ENCODE assay signal across 13 cellular contexts in genomic region chr14:102200690-102201368, GRCh38.
DNase-seq lines count a peak whose midpoint lies in the region; ATAC-seq, FAIRE-seq and TF ChIP-seq lines count a peak whose summit lies in the region.
"Had no signal": no experiment of that assay in that cellular context is flagged by ENCODE, and none has a peak within 500 bp of the region (broad histone marks: within the 10 kb centered on the region; RNA-seq: fewer than 3 reads in every experiment).

No MANE protein-coding gene starts in this region.

- peak overlapping the region; percentile 81 to 82 for H3K27ac Mint-ChIP-seq in T-cell

- no peak overlapping the region for H2AK5ac ChIP-seq in H1 (ENCODE audit: low read depth, low read length)

- H3K27me3 Mint-ChIP-seq in T-cell: no peaks in the 10 kb centered on the region

- peaks cover 0 to 20% of the 10 kb centered on the region in 2 experiments; a peak in 1 of 4 replicates for H3K79me2 ChIP-seq in H1 (ENCODE audit: control insufficient read depth in 1 of 2, insufficient read depth in 2 of 2, low read length in 2 of 2)

- no peak overlapping the region for H3K9ac ChIP-seq in H1 (replicated peaks in 1 of 4; ENCODE audit: extremely low read depth in 1 of 4, low read depth in 3 of 4, low read length in 3 of 4)

- H3K4me1 Mint-ChIP-seq in T-cell: peaks cover 61 to 68% (median 63%) of the 10 kb centered on the region in 3 donors

- no peak overlapping the region for H3K4ac ChIP-seq in H1 (replicated peaks; ENCODE audit: insufficient read length, low read depth, low read length)

- TF ChIP-seq POLR2A in heart left ventricle (IDR thresholded peaks at IDR 0.05): no peak
- no peak for TF ChIP-seq POLR2A in H1 (IDR thresholded peaks at IDR 0.05; ENCODE audit: control extremely low read depth in 1 of 2, low read depth in 2 of 2, low read length in 2 of 2)

- 70 to 77% (median 73%) methylated on average over 9 of the region's 9 CpGs for WGBS in heart left ventricle, 4 donors
- 90% methylated on average over 9 of the region's 9 CpGs; no CpG with 5 or more reads in 1 of the 2 experiments for whole genome bisulfite sequencing in H1 (ENCODE audit: extremely low coverage in 1 of 2, insufficient coverage in 1 of 2, insufficient read length in 1 of 2, insufficient replicate concordance in 2 of 2, low coverage in 1 of 2, low lambda C conversion rate in 2 of 2, missing lambda C conversion rate in 1 of 2), 2 experiments
- 44% methylated on average over 9 of the region's 9 CpGs for WGBS in thymus

- H3K23me2 ChIP-seq in H1 (ENCODE audit: low read depth, low read length): no peaks in the 10 kb centered on the region

- TF ChIP-seq CTCF in heart left ventricle (IDR thresholded peaks at IDR 0.05): no peak
- no peak for TF ChIP-seq CTCF in right atrium auricular region (IDR thresholded peaks at IDR 0.05)
- no peak for TF ChIP-seq CTCF in H1 (IDR thresholded peaks at IDR 0.05; ENCODE audit: control extremely low read depth in 1 of 3, insufficient read depth in 1 of 3, low read depth in 1 of 3, low read length in 3 of 3)

- peaks cover 18% of the 10 kb centered on the region for H3K79me1 ChIP-seq in H1 (ENCODE audit: low read depth, low read length)

- peak overlapping the region; percentile 14 for H4K91ac ChIP-seq in H1 (replicated peaks; ENCODE audit: insufficient read length, low read length)

- peaks cover 48% of the 10 kb centered on the region for H3K36me3 Mint-ChIP-seq in T-cell

- H3K4me2 ChIP-seq in H1 (ENCODE audit: insufficient read depth in 1 of 2, low read depth in 2 of 2, low read length in 2 of 2): no peak overlapping the region

- no peak overlapping the region for H3K4me3 ChIP-seq in heart left ventricle
- H3K4me3 ChIP-seq in right atrium auricular region: no peak overlapping the region
- no peak overlapping the region for H3K4me3 ChIP-seq in H1 (ENCODE audit: extremely low read depth in 1 of 4, insufficient read depth in 2 of 4, low read depth in 3 of 4, low read length in 4 of 4)
- no peak overlapping the region for H3K4me3 ChIP-seq in thymus (ENCODE audit: low read length)
- H3K4me3 ChIP-seq: esophagus squamous epithelium had no signal

- ATAC-seq in heart left ventricle (peak in 3 of 4 donors; percentile 25 to 42 (median 38)), T-cell (replicated peaks in 1 of 4) (peak; percentile 64 to 80 (median 75)), GM18861 (IDR thresholded peaks at IDR 0.05; ENCODE audit: unreplicated experiment) (no peak), GM21360 (IDR thresholded peaks at IDR 0.05; ENCODE audit: unreplicated experiment) (no peak)
- ATAC-seq: HCT116 had no signal

- DNase-seq in heart left ventricle (no peak), right atrium auricular region (ENCODE audit: low spot score) (no peak), T-cell (peak in 10 of 34 experiments; percentile 2 to 21 (median 9)), H1 (ENCODE audit: low read depth in 1 of 2, low spot score in 2 of 2) (no peak), HTR-8/SVneo (ENCODE audit: insufficient read length, low spot score) (no peak)
- DNase-seq: activated CD4-positive, alpha-beta T cell treated with anti-CD3 and anti-CD28 coated beads for 4 hours; esophagus squamous epithelium; KBM-7 had no signal

- H3K56ac ChIP-seq in H1 (replicated peaks; ENCODE audit: insufficient read length, low read depth, low read length): no peak overlapping the region

- no peak overlapping the region for H2BK5ac ChIP-seq in H1 (ENCODE audit: low read depth, low read length)

- H3K18ac ChIP-seq in H1 (ENCODE audit: extremely low read depth, low read length): no peak overlapping the region

- no peak for TF ChIP-seq RAD21 in H1 (IDR thresholded peaks at IDR 0.05 in 1 of 2, conservative IDR thresholded peaks at IDR 0.05 in 1 of 2; ENCODE audit: low read depth in 2 of 2, low read length in 2 of 2)

- no peak overlapping the region for H2BK12ac ChIP-seq in H1 (ENCODE audit: low read depth, low read length)

- H2BK15ac ChIP-seq in H1 (ENCODE audit: low read length): no peak overlapping the region

- H4K5ac ChIP-seq in H1 (ENCODE audit: insufficient read length, low read depth, low read length): no peak overlapping the region

- H2BK120ac ChIP-seq in H1 (replicated peaks; ENCODE audit: low read depth, low read length): no peak overlapping the region

- no peak overlapping the region for H2BK20ac ChIP-seq in H1 (ENCODE audit: low read length)

- H4K20me1 ChIP-seq in H1 (replicated peaks in 1 of 2; ENCODE audit: control insufficient read depth in 1 of 2, insufficient read depth in 2 of 2, low read length in 2 of 2): peaks cover 2 to 20% of the 10 kb centered on the region in 2 experiments

- no peak for TF ChIP-seq EP300 in H1 (IDR thresholded peaks at IDR 0.05; ENCODE audit: borderline replicate concordance in 1 of 2, low read depth in 2 of 2, low read length in 2 of 2)

- no peak overlapping the region for H3K23ac ChIP-seq in H1 (ENCODE audit: insufficient read length)

- H3K14ac ChIP-seq in H1 (ENCODE audit: insufficient read length): no peak overlapping the region

- H3K4me1 ChIP-seq in heart left ventricle (peaks cover 0 to 14% (median 3%) of the 10 kb centered on the region in 12 donors), right atrium auricular region (peaks cover 0 to 7% of the 10 kb centered on the region in 2 donors), H1 (replicated peaks in 1 of 4; ENCODE audit: control insufficient read depth in 3 of 4, insufficient read depth in 4 of 4, low read length in 3 of 4) (no peaks in the 10 kb centered on the region), thymus (ENCODE audit: control insufficient read depth, insufficient read depth, low read length) (peaks cover 6% of the 10 kb centered on the region)

- no peaks in the 10 kb centered on the region for H3K27me3 ChIP-seq in heart left ventricle
- no peaks in the 10 kb centered on the region for H3K27me3 ChIP-seq in right atrium auricular region
- no peaks in the 10 kb centered on the region for H3K27me3 ChIP-seq in H1 (replicated peaks in 1 of 4; ENCODE audit: control insufficient read depth in 3 of 4, extremely low read depth in 1 of 4, insufficient read depth in 3 of 4, low read length in 3 of 4)
- H3K27me3 ChIP-seq in thymus (ENCODE audit: control insufficient read depth, insufficient read depth): no peaks in the 10 kb centered on the region
- H3K27me3 ChIP-seq: esophagus squamous epithelium had no signal

- peak overlapping the region; percentile 5 to 45 (median 43) for H3K4me3 Mint-ChIP-seq in T-cell

- FAIRE-seq in H1 (lab: Jason Lieb, UNC): no peak
- FAIRE-seq in HTR-8/SVneo (lab: Jason Lieb, UNC): no peak

- no peak overlapping the region for H2AFZ ChIP-seq in H1 (ENCODE audit: low read length)

- POLR2A ChIA-PET in T-cell (lab: Charles Lee) (interaction anchor here in 1 of 2 donors (0.6 kb wide), 1 partner anchor 425 kb away, joined by 4 read pairs; no protein-coding TSS in a partner anchor), H1 (lab: Charles Lee; ENCODE audit: partially characterized antibody) (interaction anchor here (0.6 to 1.4 kb wide), 2 partner anchors 13 to 674 kb away, joined by 3 to 4 read pairs; no protein-coding TSS in a partner anchor)

- CTCF ChIA-PET in T-cell (lab: Charles Lee): interaction anchor here (0.6 to 0.9 kb wide), 2 partner anchors 430 to 986 kb away, joined by 3 read pairs; no protein-coding TSS in a partner anchor
- CTCF ChIA-PET in H1 (lab: Charles Lee; ENCODE audit: partially characterized antibody): interaction anchor here (1.2 to 1.5 kb wide), 3 partner anchors 104 to 151 kb away, joined by 3 to 6 read pairs (median 6); no protein-coding TSS in a partner anchor

- no peaks in the 10 kb centered on the region for H3K9me3 Mint-ChIP-seq in T-cell

- intact Hi-C loops in heart left ventricle (cut with DNase I): no loop called here

- H3K9me3 ChIP-seq in heart left ventricle: no peaks in the 10 kb centered on the region
- no peaks in the 10 kb centered on the region for H3K9me3 ChIP-seq in right atrium auricular region
- no peaks in the 10 kb centered on the region for H3K9me3 ChIP-seq in H1 (ENCODE audit: insufficient read depth in 2 of 2, low read depth in 1 of 2, low read length in 1 of 2)
- no peaks in the 10 kb centered on the region for H3K9me3 ChIP-seq in thymus (ENCODE audit: control insufficient read depth)
- H3K9me3 ChIP-seq: esophagus squamous epithelium had no signal

- peak overlapping the region; percentile 15; the same call in 1 of the 2 replicates for H4K8ac ChIP-seq in H1 (ENCODE audit: extremely low read depth, insufficient read depth, low read length)

- H3K27ac ChIP-seq in heart left ventricle (no peak overlapping the region), right atrium auricular region (no peak overlapping the region), H1 (ENCODE audit: low read depth, low read length) (no peak overlapping the region), thymus (ENCODE audit: low read depth) (peak overlapping the region; percentile 31)
- H3K27ac ChIP-seq: C4-2B, esophagus squamous epithelium had no signal

- peaks cover 0 to 77% (median 62%) of the 10 kb centered on the region in 9 donors for H3K36me3 ChIP-seq in heart left ventricle
- peaks cover 27% of the 10 kb centered on the region for H3K36me3 ChIP-seq in right atrium auricular region
- H3K36me3 ChIP-seq in H1 (ENCODE audit: control insufficient read depth in 2 of 4, insufficient read depth in 4 of 4, low read length in 3 of 4): peaks cover 0 to 32% (median 2%) of the 10 kb centered on the region in 4 experiments; a peak in 3 of 8 replicates
- H3K36me3 ChIP-seq in thymus (ENCODE audit: control insufficient read depth, insufficient read depth): peaks cover 61% of the 10 kb centered on the region

TF ChIP-seq in H1, 55 proteins besides CTCF, POLR2A, EP300 and RAD21 (continues in another document):
- TF ChIP-seq SIRT6 (IDR thresholded peaks at IDR 0.05; ENCODE audit: low read length) (no peak), TEAD4 (IDR thresholded peaks at IDR 0.05; ENCODE audit: low read depth, low read length) (no peak), BRCA1 (IDR thresholded peaks at IDR 0.05; ENCODE audit: low read depth, low read length) (no peak)

Comparison
In these comparisons a context has a peak if more than half of its experiments do, and no peak if none do; other contexts are left out.
1. ATAC-seq: peak in heart left ventricle (3 of 4) and T-cell (4 of 4); none in GM18861 (single experiment) and GM21360 (single experiment).